ENCODE assay signal across 1 cellular context in the genomic region with DNA sequence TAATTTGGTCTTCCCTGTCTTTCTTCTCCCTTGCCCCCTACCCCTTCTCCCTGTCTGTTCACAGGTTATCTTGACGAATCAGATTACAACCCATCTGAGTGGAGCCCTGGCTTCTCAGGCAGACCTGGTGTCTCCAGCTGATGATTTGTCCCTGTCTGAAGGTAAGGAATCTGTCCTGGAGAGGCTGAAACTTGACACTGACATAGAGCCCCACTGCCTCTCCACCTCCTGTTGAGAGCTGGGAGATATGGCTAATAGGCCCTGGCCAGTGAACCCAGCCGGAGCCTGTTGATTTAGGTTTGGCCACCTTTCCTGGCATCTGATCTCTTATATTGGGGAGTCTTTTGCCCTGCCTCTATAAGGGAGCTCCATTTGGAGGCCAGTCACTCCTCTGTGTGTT.
TF ChIP-seq lines count a peak whose summit lies in the region.

No MANE protein-coding gene starts in this region.

TF ChIP-seq in HEK293, 187 proteins besides CTCF, POLR2A, EP300 and RAD21 (continued from another document and continues in another):
- TF ChIP-seq, protein P1, sequence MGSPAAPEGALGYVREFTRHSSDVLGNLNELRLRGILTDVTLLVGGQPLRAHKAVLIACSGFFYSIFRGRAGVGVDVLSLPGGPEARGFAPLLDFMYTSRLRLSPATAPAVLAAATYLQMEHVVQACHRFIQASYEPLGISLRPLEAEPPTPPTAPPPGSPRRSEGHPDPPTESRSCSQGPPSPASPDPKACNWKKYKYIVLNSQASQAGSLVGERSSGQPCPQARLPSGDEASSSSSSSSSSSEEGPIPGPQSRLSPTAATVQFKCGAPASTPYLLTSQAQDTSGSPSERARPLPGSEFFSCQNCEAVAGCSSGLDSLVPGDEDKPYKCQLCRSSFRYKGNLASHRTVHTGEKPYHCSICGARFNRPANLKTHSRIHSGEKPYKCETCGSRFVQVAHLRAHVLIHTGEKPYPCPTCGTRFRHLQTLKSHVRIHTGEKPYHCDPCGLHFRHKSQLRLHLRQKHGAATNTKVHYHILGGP (tag by site-specific recombination; IDR thresholded peaks at IDR 0.05) = no peak
- TF ChIP-seq, protein P2, sequence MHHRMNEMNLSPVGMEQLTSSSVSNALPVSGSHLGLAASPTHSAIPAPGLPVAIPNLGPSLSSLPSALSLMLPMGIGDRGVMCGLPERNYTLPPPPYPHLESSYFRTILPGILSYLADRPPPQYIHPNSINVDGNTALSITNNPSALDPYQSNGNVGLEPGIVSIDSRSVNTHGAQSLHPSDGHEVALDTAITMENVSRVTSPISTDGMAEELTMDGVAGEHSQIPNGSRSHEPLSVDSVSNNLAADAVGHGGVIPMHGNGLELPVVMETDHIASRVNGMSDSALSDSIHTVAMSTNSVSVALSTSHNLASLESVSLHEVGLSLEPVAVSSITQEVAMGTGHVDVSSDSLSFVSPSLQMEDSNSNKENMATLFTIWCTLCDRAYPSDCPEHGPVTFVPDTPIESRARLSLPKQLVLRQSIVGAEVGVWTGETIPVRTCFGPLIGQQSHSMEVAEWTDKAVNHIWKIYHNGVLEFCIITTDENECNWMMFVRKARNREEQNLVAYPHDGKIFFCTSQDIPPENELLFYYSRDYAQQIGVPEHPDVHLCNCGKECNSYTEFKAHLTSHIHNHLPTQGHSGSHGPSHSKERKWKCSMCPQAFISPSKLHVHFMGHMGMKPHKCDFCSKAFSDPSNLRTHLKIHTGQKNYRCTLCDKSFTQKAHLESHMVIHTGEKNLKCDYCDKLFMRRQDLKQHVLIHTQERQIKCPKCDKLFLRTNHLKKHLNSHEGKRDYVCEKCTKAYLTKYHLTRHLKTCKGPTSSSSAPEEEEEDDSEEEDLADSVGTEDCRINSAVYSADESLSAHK (tag by site-specific recombination; IDR thresholded peaks at IDR 0.05) = no peak
- TF ChIP-seq, protein P3, sequence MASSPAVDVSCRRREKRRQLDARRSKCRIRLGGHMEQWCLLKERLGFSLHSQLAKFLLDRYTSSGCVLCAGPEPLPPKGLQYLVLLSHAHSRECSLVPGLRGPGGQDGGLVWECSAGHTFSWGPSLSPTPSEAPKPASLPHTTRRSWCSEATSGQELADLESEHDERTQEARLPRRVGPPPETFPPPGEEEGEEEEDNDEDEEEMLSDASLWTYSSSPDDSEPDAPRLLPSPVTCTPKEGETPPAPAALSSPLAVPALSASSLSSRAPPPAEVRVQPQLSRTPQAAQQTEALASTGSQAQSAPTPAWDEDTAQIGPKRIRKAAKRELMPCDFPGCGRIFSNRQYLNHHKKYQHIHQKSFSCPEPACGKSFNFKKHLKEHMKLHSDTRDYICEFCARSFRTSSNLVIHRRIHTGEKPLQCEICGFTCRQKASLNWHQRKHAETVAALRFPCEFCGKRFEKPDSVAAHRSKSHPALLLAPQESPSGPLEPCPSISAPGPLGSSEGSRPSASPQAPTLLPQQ (tag by site-specific recombination; IDR thresholded peaks at IDR 0.05) = 0 out of 2 replicates have a peak, but pooled peaks have one; percentile 16
- TF ChIP-seq ZBTB21 (tag by site-specific recombination; IDR thresholded peaks at IDR 0.05) (no peak), ZNF544 (tag by site-specific recombination; IDR thresholded peaks at IDR 0.05) (no peak), KLF8 (tag by site-specific recombination; IDR thresholded peaks at IDR 0.05) (no peak), ZNF223 (tag by site-specific recombination; IDR thresholded peaks at IDR 0.05) (no peak), KLF7 (tag by site-specific recombination; IDR thresholded peaks at IDR 0.05; ENCODE audit: borderline replicate concordance) (no peak), ZBTB20 (tag by site-specific recombination; IDR thresholded peaks at IDR 0.05) (no peak), ZNF211 (tag by site-specific recombination; IDR thresholded peaks at IDR 0.05; ENCODE audit: low read depth) (no peak), ZBTB7A (tag by site-specific recombination; IDR thresholded peaks at IDR 0.05; ENCODE audit: low read depth) (no peak), RBAK (tag by site-specific recombination; IDR thresholded peaks at IDR 0.05) (no peak), IKZF3 (tag by site-specific recombination; IDR thresholded peaks at IDR 0.05) (no peak), SP3 (tag by site-specific recombination; IDR thresholded peaks at IDR 0.05) (no peak), ZNF473 (tag by site-specific recombination; IDR thresholded peaks at IDR 0.05) (no peak), KLF16 (tag by site-specific recombination; IDR thresholded peaks at IDR 0.05) (no peak), ZNF501 (tag by site-specific recombination; IDR thresholded peaks at IDR 0.05) (no peak), ZNF146 (tag by site-specific recombination; IDR thresholded peaks at IDR 0.05) (no peak), ZNF600 (tag by site-specific recombination; IDR thresholded peaks at IDR 0.05) (peak; percentile 79), ZNF175 (tag by site-specific recombination; IDR thresholded peaks at IDR 0.05) (no peak), SCRT1 (tag by site-specific recombination; IDR thresholded peaks at IDR 0.05; ENCODE audit: borderline replicate concordance) (peak; percentile 64), ZNF366 (tag by site-specific recombination; conservative IDR thresholded peaks at IDR 0.05) (no peak), ZNF416 (tag by site-specific recombination; IDR thresholded peaks at IDR 0.05) (no peak), ZNF530 (tag by site-specific recombination; IDR thresholded peaks at IDR 0.05; ENCODE audit: low read depth) (no peak), ZNF701 (tag by site-specific recombination; IDR thresholded peaks at IDR 0.05) (no peak), ZNF248 (tag by site-specific recombination; IDR thresholded peaks at IDR 0.05) (no peak), ZNF707 (tag by site-specific recombination; IDR thresholded peaks at IDR 0.05) (no peak), ZNF324 (tag by site-specific recombination; IDR thresholded peaks at IDR 0.05) (no peak)
- TF ChIP-seq, protein P4, sequence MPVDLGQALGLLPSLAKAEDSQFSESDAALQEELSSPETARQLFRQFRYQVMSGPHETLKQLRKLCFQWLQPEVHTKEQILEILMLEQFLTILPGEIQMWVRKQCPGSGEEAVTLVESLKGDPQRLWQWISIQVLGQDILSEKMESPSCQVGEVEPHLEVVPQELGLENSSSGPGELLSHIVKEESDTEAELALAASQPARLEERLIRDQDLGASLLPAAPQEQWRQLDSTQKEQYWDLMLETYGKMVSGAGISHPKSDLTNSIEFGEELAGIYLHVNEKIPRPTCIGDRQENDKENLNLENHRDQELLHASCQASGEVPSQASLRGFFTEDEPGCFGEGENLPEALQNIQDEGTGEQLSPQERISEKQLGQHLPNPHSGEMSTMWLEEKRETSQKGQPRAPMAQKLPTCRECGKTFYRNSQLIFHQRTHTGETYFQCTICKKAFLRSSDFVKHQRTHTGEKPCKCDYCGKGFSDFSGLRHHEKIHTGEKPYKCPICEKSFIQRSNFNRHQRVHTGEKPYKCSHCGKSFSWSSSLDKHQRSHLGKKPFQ (tag by site-specific recombination; IDR thresholded peaks at IDR 0.05) = no peak
- TF ChIP-seq, protein P5, sequence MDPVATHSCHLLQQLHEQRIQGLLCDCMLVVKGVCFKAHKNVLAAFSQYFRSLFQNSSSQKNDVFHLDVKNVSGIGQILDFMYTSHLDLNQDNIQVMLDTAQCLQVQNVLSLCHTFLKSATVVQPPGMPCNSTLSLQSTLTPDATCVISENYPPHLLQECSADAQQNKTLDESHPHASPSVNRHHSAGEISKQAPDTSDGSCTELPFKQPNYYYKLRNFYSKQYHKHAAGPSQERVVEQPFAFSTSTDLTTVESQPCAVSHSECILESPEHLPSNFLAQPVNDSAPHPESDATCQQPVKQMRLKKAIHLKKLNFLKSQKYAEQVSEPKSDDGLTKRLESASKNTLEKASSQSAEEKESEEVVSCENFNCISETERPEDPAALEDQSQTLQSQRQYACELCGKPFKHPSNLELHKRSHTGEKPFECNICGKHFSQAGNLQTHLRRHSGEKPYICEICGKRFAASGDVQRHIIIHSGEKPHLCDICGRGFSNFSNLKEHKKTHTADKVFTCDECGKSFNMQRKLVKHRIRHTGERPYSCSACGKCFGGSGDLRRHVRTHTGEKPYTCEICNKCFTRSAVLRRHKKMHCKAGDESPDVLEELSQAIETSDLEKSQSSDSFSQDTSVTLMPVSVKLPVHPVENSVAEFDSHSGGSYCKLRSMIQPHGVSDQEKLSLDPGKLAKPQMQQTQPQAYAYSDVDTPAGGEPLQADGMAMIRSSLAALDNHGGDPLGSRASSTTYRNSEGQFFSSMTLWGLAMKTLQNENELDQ (tag by site-specific recombination; IDR thresholded peaks at IDR 0.05; ENCODE audit: low read depth) = no peak
- TF ChIP-seq, protein P6, sequence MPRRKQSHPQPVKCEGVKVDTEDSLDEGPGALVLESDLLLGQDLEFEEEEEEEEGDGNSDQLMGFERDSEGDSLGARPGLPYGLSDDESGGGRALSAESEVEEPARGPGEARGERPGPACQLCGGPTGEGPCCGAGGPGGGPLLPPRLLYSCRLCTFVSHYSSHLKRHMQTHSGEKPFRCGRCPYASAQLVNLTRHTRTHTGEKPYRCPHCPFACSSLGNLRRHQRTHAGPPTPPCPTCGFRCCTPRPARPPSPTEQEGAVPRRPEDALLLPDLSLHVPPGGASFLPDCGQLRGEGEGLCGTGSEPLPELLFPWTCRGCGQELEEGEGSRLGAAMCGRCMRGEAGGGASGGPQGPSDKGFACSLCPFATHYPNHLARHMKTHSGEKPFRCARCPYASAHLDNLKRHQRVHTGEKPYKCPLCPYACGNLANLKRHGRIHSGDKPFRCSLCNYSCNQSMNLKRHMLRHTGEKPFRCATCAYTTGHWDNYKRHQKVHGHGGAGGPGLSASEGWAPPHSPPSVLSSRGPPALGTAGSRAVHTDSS (tag by site-specific recombination; IDR thresholded peaks at IDR 0.05) = no peak
- TF ChIP-seq, protein P7, sequence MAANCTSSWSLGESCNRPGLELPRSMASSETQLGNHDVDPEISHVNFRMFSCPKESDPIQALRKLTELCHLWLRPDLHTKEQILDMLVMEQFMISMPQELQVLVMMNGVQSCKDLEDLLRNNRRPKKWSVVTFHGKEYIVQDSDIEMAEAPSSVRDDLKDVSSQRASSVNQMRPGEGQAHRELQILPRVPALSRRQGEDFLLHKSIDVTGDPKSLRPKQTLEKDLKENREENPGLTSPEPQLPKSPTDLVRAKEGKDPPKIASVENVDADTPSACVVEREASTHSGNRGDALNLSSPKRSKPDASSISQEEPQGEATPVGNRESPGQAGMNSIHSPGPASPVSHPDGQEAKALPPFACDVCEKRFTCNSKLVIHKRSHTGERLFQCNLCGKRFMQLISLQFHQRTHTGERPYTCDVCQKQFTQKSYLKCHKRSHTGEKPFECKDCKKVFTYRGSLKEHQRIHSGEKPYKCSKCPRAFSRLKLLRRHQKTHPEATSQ (tag by site-specific recombination; IDR thresholded peaks at IDR 0.05) = no peak
- TF ChIP-seq, protein P8, sequence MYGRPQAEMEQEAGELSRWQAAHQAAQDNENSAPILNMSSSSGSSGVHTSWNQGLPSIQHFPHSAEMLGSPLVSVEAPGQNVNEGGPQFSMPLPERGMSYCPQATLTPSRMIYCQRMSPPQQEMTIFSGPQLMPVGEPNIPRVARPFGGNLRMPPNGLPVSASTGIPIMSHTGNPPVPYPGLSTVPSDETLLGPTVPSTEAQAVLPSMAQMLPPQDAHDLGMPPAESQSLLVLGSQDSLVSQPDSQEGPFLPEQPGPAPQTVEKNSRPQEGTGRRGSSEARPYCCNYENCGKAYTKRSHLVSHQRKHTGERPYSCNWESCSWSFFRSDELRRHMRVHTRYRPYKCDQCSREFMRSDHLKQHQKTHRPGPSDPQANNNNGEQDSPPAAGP (tag by site-specific recombination; IDR thresholded peaks at IDR 0.05) = no peak
- TF ChIP-seq, protein P9, sequence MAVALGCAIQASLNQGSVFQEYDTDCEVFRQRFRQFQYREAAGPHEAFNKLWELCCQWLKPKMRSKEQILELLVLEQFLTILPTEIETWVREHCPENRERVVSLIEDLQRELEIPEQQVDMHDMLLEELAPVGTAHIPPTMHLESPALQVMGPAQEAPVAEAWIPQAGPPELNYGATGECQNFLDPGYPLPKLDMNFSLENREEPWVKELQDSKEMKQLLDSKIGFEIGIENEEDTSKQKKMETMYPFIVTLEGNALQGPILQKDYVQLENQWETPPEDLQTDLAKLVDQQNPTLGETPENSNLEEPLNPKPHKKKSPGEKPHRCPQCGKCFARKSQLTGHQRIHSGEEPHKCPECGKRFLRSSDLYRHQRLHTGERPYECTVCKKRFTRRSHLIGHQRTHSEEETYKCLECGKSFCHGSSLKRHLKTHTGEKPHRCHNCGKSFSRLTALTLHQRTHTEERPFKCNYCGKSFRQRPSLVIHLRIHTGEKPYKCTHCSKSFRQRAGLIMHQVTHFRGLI (tag by site-specific recombination; IDR thresholded peaks at IDR 0.05) = no peak
- TF ChIP-seq, protein P10, sequence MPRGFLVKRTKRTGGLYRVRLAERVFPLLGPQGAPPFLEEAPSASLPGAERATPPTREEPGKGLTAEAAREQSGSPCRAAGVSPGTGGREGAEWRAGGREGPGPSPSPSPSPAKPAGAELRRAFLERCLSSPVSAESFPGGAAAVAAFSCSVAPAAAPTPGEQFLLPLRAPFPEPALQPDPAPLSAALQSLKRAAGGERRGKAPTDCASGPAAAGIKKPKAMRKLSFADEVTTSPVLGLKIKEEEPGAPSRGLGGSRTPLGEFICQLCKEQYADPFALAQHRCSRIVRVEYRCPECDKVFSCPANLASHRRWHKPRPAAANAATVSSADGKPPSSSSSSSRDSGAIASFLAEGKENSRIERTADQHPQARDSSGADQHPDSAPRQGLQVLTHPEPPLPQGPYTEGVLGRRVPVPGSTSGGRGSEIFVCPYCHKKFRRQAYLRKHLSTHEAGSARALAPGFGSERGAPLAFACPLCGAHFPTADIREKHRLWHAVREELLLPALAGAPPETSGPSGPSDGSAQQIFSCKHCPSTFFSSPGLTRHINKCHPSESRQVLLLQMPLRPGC (tag by site-specific recombination; IDR thresholded peaks at IDR 0.05) = no peak
- TF ChIP-seq, protein P11, sequence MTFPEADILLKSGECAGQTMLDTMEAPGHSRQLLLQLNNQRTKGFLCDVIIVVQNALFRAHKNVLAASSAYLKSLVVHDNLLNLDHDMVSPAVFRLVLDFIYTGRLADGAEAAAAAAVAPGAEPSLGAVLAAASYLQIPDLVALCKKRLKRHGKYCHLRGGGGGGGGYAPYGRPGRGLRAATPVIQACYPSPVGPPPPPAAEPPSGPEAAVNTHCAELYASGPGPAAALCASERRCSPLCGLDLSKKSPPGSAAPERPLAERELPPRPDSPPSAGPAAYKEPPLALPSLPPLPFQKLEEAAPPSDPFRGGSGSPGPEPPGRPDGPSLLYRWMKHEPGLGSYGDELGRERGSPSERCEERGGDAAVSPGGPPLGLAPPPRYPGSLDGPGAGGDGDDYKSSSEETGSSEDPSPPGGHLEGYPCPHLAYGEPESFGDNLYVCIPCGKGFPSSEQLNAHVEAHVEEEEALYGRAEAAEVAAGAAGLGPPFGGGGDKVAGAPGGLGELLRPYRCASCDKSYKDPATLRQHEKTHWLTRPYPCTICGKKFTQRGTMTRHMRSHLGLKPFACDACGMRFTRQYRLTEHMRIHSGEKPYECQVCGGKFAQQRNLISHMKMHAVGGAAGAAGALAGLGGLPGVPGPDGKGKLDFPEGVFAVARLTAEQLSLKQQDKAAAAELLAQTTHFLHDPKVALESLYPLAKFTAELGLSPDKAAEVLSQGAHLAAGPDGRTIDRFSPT (tag by site-specific recombination; IDR thresholded peaks at IDR 0.05) = 0 out of 2 replicates have a peak, but pooled peaks have one; percentile 16
